18 cellular contexts compared by ENCODE assay signal in the genomic region with DNA sequence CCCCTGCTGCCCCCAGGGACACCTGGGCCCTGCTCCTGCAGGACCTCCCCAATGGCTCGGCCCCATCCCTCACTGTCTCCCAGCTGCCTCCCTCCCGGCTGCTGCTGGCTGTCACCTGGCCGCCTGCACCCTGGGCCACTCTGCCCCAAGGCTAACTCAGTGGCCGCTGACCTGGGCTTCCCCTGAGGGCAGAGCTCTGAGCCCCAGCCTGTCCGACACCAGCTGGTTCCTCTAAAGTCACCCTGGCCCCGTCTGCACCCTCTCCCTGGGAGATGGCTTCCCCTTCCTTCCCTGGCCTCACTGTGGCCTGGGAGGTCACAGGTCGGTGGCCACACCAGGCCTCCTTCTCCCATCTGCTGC. TPM values are rescaled to one million over a fixed set of nuclear protein-coding genes. Genes with fewer than 3 reads are reported as not detected.
DNase-seq lines count a peak whose midpoint lies in the region; ATAC-seq, FAIRE-seq and TF ChIP-seq lines count a peak whose summit lies in the region.
"Had no signal": no experiment of that assay in that cellular context is flagged by ENCODE, and none has a peak within 500 bp of the region (broad histone marks: within the 10 kb centered on the region; RNA-seq: fewer than 3 reads in every experiment).

No MANE protein-coding gene starts in this region.

- H3K18ac ChIP-seq in H1 (ENCODE audit: extremely low read depth, low read length): no peak overlapping the region

- H3K9me3 ChIP-seq in CD8-positive, alpha-beta T cell (ENCODE audit: low read length): no peaks in the 10 kb centered on the region
- no peaks in the 10 kb centered on the region; a peak in 1 of 4 replicates for H3K9me3 ChIP-seq in H1 (ENCODE audit: insufficient read depth in 2 of 2, low read depth in 1 of 2, low read length in 1 of 2)
- H3K9me3 ChIP-seq: Peyer's patch had no signal

- intact Hi-C loops in left ventricle myocardium superior (cut with micrococcal nuclease): no loop called here
- intact Hi-C loops in cardiac septum (cut with DNase I): no loop called here
- intact Hi-C loops in CD8-positive, alpha-beta T cell (cut with DNase I, micrococcal nuclease): no loop called here

- POLR2A ChIA-PET in CD8-positive, alpha-beta T cell (lab: Charles Lee): interaction anchor here (0.9 to 2.0 kb wide), 4 partner anchors 8 to 21 kb away, joined by 3 to 8 read pairs (median 7); no protein-coding TSS in a partner anchor
- POLR2A ChIA-PET in H1 (lab: Charles Lee; ENCODE audit: partially characterized antibody): interaction anchor here (1.7 kb wide), 1 partner anchor 21 kb away, joined by 4 read pairs; no protein-coding TSS in a partner anchor

- no peak overlapping the region for H2BK5ac ChIP-seq in H1 (ENCODE audit: low read depth, low read length)

- peaks cover 0 to 11% of the 10 kb centered on the region in 2 experiments for H4K20me1 ChIP-seq in H1 (replicated peaks in 1 of 2; ENCODE audit: control insufficient read depth in 1 of 2, insufficient read depth in 2 of 2, low read length in 2 of 2)

- H3K4me1 Mint-ChIP-seq in CD8-positive, alpha-beta T cell (ENCODE audit: low read depth): peaks cover 46% of the 10 kb centered on the region
- H3K4me1 Mint-ChIP-seq in stimulated activated effector memory CD8-positive, alpha-beta T cell treated with anti-CD3 and anti-CD28 coated beads, Interleukin-12 subunit alpha, Interleukin-12 subunit beta, amount 100 ng/mL, for 72 hours: peaks cover 43% of the 10 kb centered on the region
- peaks cover 2% of the 10 kb centered on the region for H3K4me1 Mint-ChIP-seq in endothelial cell (ENCODE audit: unreplicated experiment)

- H3K4me3 Mint-ChIP-seq in CD8-positive, alpha-beta T cell: no peak overlapping the region
- no peak overlapping the region for H3K4me3 Mint-ChIP-seq in stimulated activated effector memory CD8-positive, alpha-beta T cell treated with anti-CD3 and anti-CD28 coated beads, Interleukin-12 subunit alpha, Interleukin-12 subunit beta, amount 100 ng/mL, for 72 hours
- no peak overlapping the region for H3K4me3 Mint-ChIP-seq in endothelial cell (ENCODE audit: unreplicated experiment)

- CTCF ChIA-PET in CD8-positive, alpha-beta T cell (lab: Charles Lee): interaction anchor here (4.0 to 7.9 kb wide), 2 partner anchors 12 to 28 kb away, joined by 25 to 65 read pairs; no protein-coding TSS in a partner anchor
- CTCF ChIA-PET in H1 (lab: Charles Lee; ENCODE audit: partially characterized antibody): interaction anchor here (0.8 to 3.3 kb wide), 3 partner anchors 13 to 370 kb away, joined by 3 to 24 read pairs (median 4); no protein-coding TSS in a partner anchor

- TF ChIP-seq EP300 in H1 (IDR thresholded peaks at IDR 0.05; ENCODE audit: borderline replicate concordance in 1 of 2, low read depth in 2 of 2, low read length in 2 of 2): no peak

- no peak overlapping the region for H3K27ac ChIP-seq in CD8-positive, alpha-beta T cell (ENCODE audit: low read depth, low read length)
- H3K27ac ChIP-seq in H1 (ENCODE audit: low read depth, low read length): no peak overlapping the region; the same call in 1 of the 2 replicates
- H3K27ac ChIP-seq: Peyer's patch had no signal

- no peak overlapping the region for H3K4me3 ChIP-seq in CD8-positive, alpha-beta T cell (ENCODE audit: low read depth, low read length)
- H3K4me3 ChIP-seq in H1 (ENCODE audit: extremely low read depth in 1 of 4, insufficient read depth in 2 of 4, low read depth in 3 of 4, low read length in 4 of 4): no peak overlapping the region
- H3K4me3 ChIP-seq: Peyer's patch had no signal

- H2BK12ac ChIP-seq in H1 (ENCODE audit: low read depth, low read length): no peak overlapping the region

- H2BK15ac ChIP-seq in H1 (ENCODE audit: low read length): no peak overlapping the region

- FAIRE-seq in H1 (lab: Jason Lieb, UNC): no peak
- FAIRE-seq: D721Med had no signal

- peaks cover 70% of the 10 kb centered on the region for H3K36me3 Mint-ChIP-seq in CD8-positive, alpha-beta T cell
- H3K36me3 Mint-ChIP-seq in stimulated activated effector memory CD8-positive, alpha-beta T cell treated with anti-CD3 and anti-CD28 coated beads, Interleukin-12 subunit alpha, Interleukin-12 subunit beta, amount 100 ng/mL, for 72 hours: peaks cover 100% of the 10 kb centered on the region
- peaks cover 10% of the 10 kb centered on the region for H3K36me3 Mint-ChIP-seq in endothelial cell (ENCODE audit: low read depth, unreplicated experiment)

- H4K91ac ChIP-seq in H1 (replicated peaks; ENCODE audit: insufficient read length, low read length): peak overlapping the region; percentile 30

- H2AFZ ChIP-seq in H1 (ENCODE audit: low read length): no peak overlapping the region

- no peak overlapping the region for H2AK5ac ChIP-seq in H1 (ENCODE audit: low read depth, low read length)

- no peaks in the 10 kb centered on the region for H3K79me1 ChIP-seq in H1 (ENCODE audit: low read depth, low read length)

- H3K79me2 ChIP-seq in H1 (ENCODE audit: control insufficient read depth in 1 of 2, insufficient read depth in 2 of 2, low read length in 2 of 2): no peaks in the 10 kb centered on the region

- ATAC-seq in left ventricle myocardium superior: peak; percentile 30
- ATAC-seq in CD8-positive, alpha-beta T cell: no peak
- ATAC-seq in stimulated activated effector memory CD8-positive, alpha-beta T cell treated with anti-CD3 and anti-CD28 coated beads, Interleukin-12 subunit alpha, Interleukin-12 subunit beta, amount 100 ng/mL, for 72 hours: no peak

- TF ChIP-seq POLR2A in H1 (IDR thresholded peaks at IDR 0.05; ENCODE audit: control extremely low read depth in 1 of 2, low read depth in 2 of 2, low read length in 2 of 2): no peak

- WGBS in H1 (ENCODE audit: extremely low coverage in 1 of 2, insufficient coverage in 1 of 2, insufficient read length in 1 of 2, insufficient replicate concordance in 2 of 2, low coverage in 1 of 2, low lambda C conversion rate in 2 of 2, missing lambda C conversion rate in 1 of 2), 2 experiments: 83% methylated on average over 6 of the region's 7 CpGs; no CpG with 5 or more reads in 1 of the 2 experiments

- no peak overlapping the region for H3K9ac ChIP-seq in H1 (replicated peaks in 1 of 4; ENCODE audit: extremely low read depth in 1 of 4, low read depth in 3 of 4, low read length in 3 of 4)

- H3K56ac ChIP-seq in H1 (replicated peaks; ENCODE audit: insufficient read length, low read depth, low read length): no peak overlapping the region

- no peak overlapping the region for H2BK20ac ChIP-seq in H1 (ENCODE audit: low read length)

- no peaks in the 10 kb centered on the region for H3K9me3 Mint-ChIP-seq in CD8-positive, alpha-beta T cell
- H3K9me3 Mint-ChIP-seq in stimulated activated effector memory CD8-positive, alpha-beta T cell treated with anti-CD3 and anti-CD28 coated beads, Interleukin-12 subunit alpha, Interleukin-12 subunit beta, amount 100 ng/mL, for 72 hours: no peaks in the 10 kb centered on the region
- H3K9me3 Mint-ChIP-seq in endothelial cell (ENCODE audit: unreplicated experiment): no peaks in the 10 kb centered on the region

- TF ChIP-seq CTCF in CD8-positive, alpha-beta T cell (IDR thresholded peaks at IDR 0.05): no peak
- no peak for TF ChIP-seq CTCF in H1 (IDR thresholded peaks at IDR 0.05; ENCODE audit: control extremely low read depth in 1 of 3, insufficient read depth in 1 of 3, low read depth in 1 of 3, low read length in 3 of 3)
- TF ChIP-seq CTCF in endothelial cell (IDR thresholded peaks at IDR 0.05; ENCODE audit: unreplicated experiment): no peak

- no peak for TF ChIP-seq RAD21 in H1 (IDR thresholded peaks at IDR 0.05 in 1 of 2, conservative IDR thresholded peaks at IDR 0.05 in 1 of 2; ENCODE audit: low read depth in 2 of 2, low read length in 2 of 2)

- DNase-seq in left ventricle myocardium superior (peak; percentile 32), cardiac septum (ENCODE audit: low spot score) (no peak), H1 (ENCODE audit: low read depth in 1 of 2, low spot score in 2 of 2) (no peak), endothelial cell (ENCODE audit: low spot score) (no peak), NCI-H446 (lab: John Stamatoyannopoulos, UW) (no peak), NAMALWA (ENCODE audit: low spot score) (no peak)
- no peak for DNase-seq in CD8-positive, alpha-beta T cell
- DNase-seq in stimulated activated effector memory CD8-positive, alpha-beta T cell treated with anti-CD3 and anti-CD28 coated beads, Interleukin-12 subunit alpha, Interleukin-12 subunit beta, amount 100 ng/mL, for 72 hours (ENCODE audit: low spot score in 2 of 2): no peak
- DNase-seq: CD4-positive, CD25-positive, alpha-beta regulatory T cell; GF-D8; HCEC 1CT; IMR-90; NCI-H1417; NCI-H2029 treated with DMSO at 0.1 percent for 48 hours; NCI-H510A treated with DMSO at 0.1 percent for 48 hours; Peyer's patch; SHP77 treated with DMSO at 0.1 percent for 48 hours had no signal

- peak overlapping the region; percentile 14; the same call in 1 of the 2 replicates for H4K8ac ChIP-seq in H1 (ENCODE audit: extremely low read depth, insufficient read depth, low read length)

- H3K36me3 ChIP-seq in CD8-positive, alpha-beta T cell (ENCODE audit: insufficient read depth, low read length): peaks cover 75% of the 10 kb centered on the region
- H3K36me3 ChIP-seq in H1 (ENCODE audit: control insufficient read depth in 2 of 4, insufficient read depth in 4 of 4, low read length in 3 of 4): no peaks in the 10 kb centered on the region; a peak in 1 of 8 replicates

- H3K23me2 ChIP-seq in H1 (ENCODE audit: low read depth, low read length): peaks cover 6% of the 10 kb centered on the region; the same call in 1 of the 2 replicates

- no peaks in the 10 kb centered on the region for H3K27me3 Mint-ChIP-seq in CD8-positive, alpha-beta T cell (ENCODE audit: low read depth)
- H3K27me3 Mint-ChIP-seq in endothelial cell (ENCODE audit: unreplicated experiment): peaks cover 12% of the 10 kb centered on the region
- H3K27me3 Mint-ChIP-seq: CD4-positive, CD25-positive, alpha-beta regulatory T cell had no signal

- H3K4ac ChIP-seq in H1 (replicated peaks; ENCODE audit: insufficient read length, low read depth, low read length): no peak overlapping the region

- H3K14ac ChIP-seq in H1 (ENCODE audit: insufficient read length): no peak overlapping the region

- H3K4me2 ChIP-seq in H1 (ENCODE audit: insufficient read depth in 1 of 2, low read depth in 2 of 2, low read length in 2 of 2): no peak overlapping the region

- peaks cover 51% of the 10 kb centered on the region for H3K4me1 ChIP-seq in CD8-positive, alpha-beta T cell (ENCODE audit: insufficient read depth, low read length)
- H3K4me1 ChIP-seq in H1 (replicated peaks in 1 of 4; ENCODE audit: control insufficient read depth in 3 of 4, insufficient read depth in 4 of 4, low read length in 3 of 4): peaks cover 0 to 11% (median 0%) of the 10 kb centered on the region in 4 experiments; a peak in 3 of 7 replicates

- no peak overlapping the region for H3K23ac ChIP-seq in H1 (ENCODE audit: insufficient read length)

- H3K27ac Mint-ChIP-seq in CD8-positive, alpha-beta T cell: peak overlapping the region; percentile 49
- H3K27ac Mint-ChIP-seq in stimulated activated effector memory CD8-positive, alpha-beta T cell treated with anti-CD3 and anti-CD28 coated beads, Interleukin-12 subunit alpha, Interleukin-12 subunit beta, amount 100 ng/mL, for 72 hours: peak overlapping the region; percentile 83
- no peak overlapping the region for H3K27ac Mint-ChIP-seq in endothelial cell (ENCODE audit: unreplicated experiment)

- no peak overlapping the region for H4K5ac ChIP-seq in H1 (ENCODE audit: insufficient read length, low read depth, low read length)

- no peak overlapping the region for H2BK120ac ChIP-seq in H1 (replicated peaks; ENCODE audit: low read depth, low read length)

- no peaks in the 10 kb centered on the region for H3K27me3 ChIP-seq in CD8-positive, alpha-beta T cell (ENCODE audit: insufficient read depth, low read length)
- H3K27me3 ChIP-seq in H1 (replicated peaks in 1 of 4; ENCODE audit: control insufficient read depth in 3 of 4, extremely low read depth in 1 of 4, insufficient read depth in 3 of 4, low read length in 3 of 4): peaks cover 0 to 2% (median 1%) of the 10 kb centered on the region in 4 experiments; a peak in 1 of 7 replicates
- H3K27me3 ChIP-seq: Peyer's patch had no signal

RNA-seq across cellular contexts. Expression of a gene that starts 15.0 kb away (rescaled TPM):
- total RNA-seq in left ventricle myocardium superior (26.5 TPM), cardiac septum (11.5 TPM), endothelial cell (ENCODE audit: unreplicated experiment) (21.3 TPM)
- 100 to 1,000 TPM; 234 to 245 TPM for total RNA-seq in CD8-positive, alpha-beta T cell
- 0.24 and 0.36 TPM in 2 replicates for total RNA-seq in H1 (2021; fragmentation: NEBNext Ultra II Directional; extraction: Animal tissue kit (Norgen Biotek cat#: 25700))
- 0.63 and 0.89 TPM in 2 replicates for polyA plus RNA-seq in H1 (2011; rRNA removed)
- polyA plus RNA-seq in H1 (2011; cell fraction: cytosol; rRNA removed): 0.76 TPM
- 1.6 TPM for polyA plus RNA-seq in H1 (2011; cell fraction: nucleus; rRNA removed)
- polyA plus RNA-seq in H1 (2012, experiment 1 of 2): 0.40 to 0.58 TPM (median 0.48 TPM) in 4 replicates
- 0.49 TPM for polyA plus RNA-seq in H1 (2012, experiment 2 of 2)
- polyA plus RNA-seq in H1 (2013, experiment 1 of 2): 0.26 TPM
- 0.52 TPM for polyA plus RNA-seq in H1 (2013, experiment 2 of 2)
- polyA minus RNA-seq in H1 (2011; rRNA and poly(A)+ RNA removed): 0.25 and 0.27 TPM in 2 replicates
- not detected for polyA minus RNA-seq in H1 (2011; cell fraction: cytosol; rRNA and poly(A)+ RNA removed)
- polyA minus RNA-seq in H1 (2011; cell fraction: nucleus; rRNA and poly(A)+ RNA removed): 0.70 TPM
- total RNA-seq: IMR-90 had no signal

RNA-seq across cellular contexts. Expression of a gene that starts 32.2 kb away (rescaled TPM):
- total RNA-seq in left ventricle myocardium superior: 143 TPM
- total RNA-seq in cardiac septum: 194 TPM
- 10 to 100 TPM; 71.0 to 73.3 TPM for total RNA-seq in CD8-positive, alpha-beta T cell
- total RNA-seq in H1 (2021; fragmentation: NEBNext Ultra II Directional; extraction: Animal tissue kit (Norgen Biotek cat#: 25700)): 124 and 130 TPM in 2 replicates
- polyA plus RNA-seq in H1 (2011; rRNA removed): 88.9 and 90.8 TPM in 2 replicates
- 98.5 TPM for polyA plus RNA-seq in H1 (2011; cell fraction: cytosol; rRNA removed)
- 76.0 TPM for polyA plus RNA-seq in H1 (2011; cell fraction: nucleus; rRNA removed)
- polyA plus RNA-seq in H1 (2012, experiment 1 of 2): 76.4 to 95.3 TPM (median 87.0 TPM) in 4 replicates
- 117 TPM for polyA plus RNA-seq in H1 (2012, experiment 2 of 2)
- 140 TPM for polyA plus RNA-seq in H1 (2013, experiment 1 of 2)
- polyA plus RNA-seq in H1 (2013, experiment 2 of 2): 172 TPM
- 63.7 and 69.2 TPM in 2 replicates for polyA minus RNA-seq in H1 (2011; rRNA and poly(A)+ RNA removed)
- 110 TPM for polyA minus RNA-seq in H1 (2011; cell fraction: cytosol; rRNA and poly(A)+ RNA removed)
- 39.1 TPM for polyA minus RNA-seq in H1 (2011; cell fraction: nucleus; rRNA and poly(A)+ RNA removed)
- 223 TPM for total RNA-seq in endothelial cell (ENCODE audit: unreplicated experiment)

RNA-seq across cellular contexts. Expression of a gene that starts 34.1 kb away (rescaled TPM):
- total RNA-seq in left ventricle myocardium superior (69.9 TPM), cardiac septum (35.8 TPM), endothelial cell (ENCODE audit: unreplicated experiment) (13.7 TPM)
- total RNA-seq in CD8-positive, alpha-beta T cell: 10 to 100 TPM in 1 of 2 experiments, 1 to 10 TPM in 1; 8.2 to 10.0 TPM
- total RNA-seq in H1 (2021; fragmentation: NEBNext Ultra II Directional; extraction: Animal tissue kit (Norgen Biotek cat#: 25700)): 57.3 and 64.1 TPM in 2 replicates
- 17.7 and 34.6 TPM in 2 replicates for polyA plus RNA-seq in H1 (2011; rRNA removed)
- polyA plus RNA-seq in H1 (2011; cell fraction: cytosol; rRNA removed): 43.7 TPM
- polyA plus RNA-seq in H1 (2011; cell fraction: nucleus; rRNA removed): 28.5 TPM
- 20.8 to 42.4 TPM (median 39.1 TPM) in 4 replicates for polyA plus RNA-seq in H1 (2012, experiment 1 of 2)
- 28.1 TPM for polyA plus RNA-seq in H1 (2012, experiment 2 of 2)
- 28.3 TPM for polyA plus RNA-seq in H1 (2013, experiment 1 of 2)
- 30.5 TPM for polyA plus RNA-seq in H1 (2013, experiment 2 of 2)
- polyA minus RNA-seq in H1 (2011; rRNA and poly(A)+ RNA removed): 5.9 and 6.3 TPM in 2 replicates
- polyA minus RNA-seq in H1 (2011; cell fraction: cytosol; rRNA and poly(A)+ RNA removed): 28.0 TPM
- polyA minus RNA-seq in H1 (2011; cell fraction: nucleus; rRNA and poly(A)+ RNA removed): 8.6 TPM
